In genomic region chr16:67480833-67481560, GRCh38 we compare ENCODE assay signal across 8 cellular contexts. TPM values are rescaled to one million over a fixed set of nuclear protein-coding genes. Genes with fewer than 3 reads are reported as not detected.
DNase-seq lines count a peak whose midpoint lies in the region; ATAC-seq and TF ChIP-seq lines count a peak whose summit lies in the region.

ATP6V0D1 (minus strand) TSS chr16:67481157; CDS start chr16:67481086, 71 bp downstream.

- H3K4me1 ChIP-seq in testis, result peaks cover 45% of the 10 kb centered on the region

- 0 to 1% methylated on average over 22 to 51 of the region's 57 CpGs for WGBS in testis, 2 donors

- no peaks in the 10 kb centered on the region for H3K36me3 ChIP-seq in testis (ENCODE audit: low read depth, missing control alignments)

- ATAC-seq in HG02610 (IDR thresholded peaks at IDR 0.05; ENCODE audit: unreplicated experiment) (peak; percentile 92), SK-N-SH treated with all-trans-retinoic acid at 6 μM for 48 hours (peak; percentile 89), omental fat pad (ENCODE audit: low FRiP score) (peak; percentile 93)
- peak; percentile 87 to 96 for ATAC-seq in activated naive CD4-positive, alpha-beta T cell treated with anti-CD3 and anti-CD28 coated beads, Interleukin-2, amount 50 U/mL, for 72 hours

- DNase-seq in GM10266 (ENCODE audit: extremely low spot score) (peak; percentile 95), NCI-H1092 (lab: John Stamatoyannopoulos, UW) (peak; percentile 98), glomerular endothelial cell (ENCODE audit: extremely low read depth, low read depth, low spot score) (peak; percentile 76), omental fat pad (ENCODE audit: low spot score) (peak; percentile 98), testis (peak; percentile 98)
- peak; percentile 99 to 100 for DNase-seq in activated naive CD4-positive, alpha-beta T cell treated with anti-CD3 and anti-CD28 coated beads, Interleukin-2, amount 50 U/mL, for 72 hours (ENCODE audit: low spot score in 2 of 2)

- intact Hi-C loops in testis (cut with DNase I; ENCODE audit: low total_unique reads), result no loop called here

- H3K27ac ChIP-seq in testis, result peak within 1 kb of the TSS; percentile 90 to 93

- H3K27me3 ChIP-seq in testis, result no peaks in the 10 kb centered on the region

- TF ChIP-seq POLR2A in testis (IDR thresholded peaks at IDR 0.05), result peak; percentile 68

- no peaks in the 10 kb centered on the region for H3K9me3 Mint-ChIP-seq in activated naive CD4-positive, alpha-beta T cell treated with anti-CD3 and anti-CD28 coated beads, Interleukin-2, amount 50 U/mL, for 72 hours

- peak within 1 kb of the TSS; percentile 87 to 96 for H3K4me3 ChIP-seq in testis

- H3K27ac Mint-ChIP-seq in activated naive CD4-positive, alpha-beta T cell treated with anti-CD3 and anti-CD28 coated beads, Interleukin-2, amount 50 U/mL, for 72 hours, result peak within 1 kb of the TSS; percentile 94 to 99

- H3K9me3 ChIP-seq in testis, result no peaks in the 10 kb centered on the region

- peak; percentile 91 for TF ChIP-seq CTCF in GM10266 (IDR thresholded peaks at IDR 0.05; ENCODE audit: control insufficient read depth, insufficient read depth, low read depth, missing control alignments)
- peak in 2 of 3 donors; percentile 20 to 64 for TF ChIP-seq CTCF in omental fat pad (IDR thresholded peaks at IDR 0.05)
- peak; percentile 83 to 99 (median 98) for TF ChIP-seq CTCF in testis (IDR thresholded peaks at IDR 0.05)

- H3K36me3 Mint-ChIP-seq in activated naive CD4-positive, alpha-beta T cell treated with anti-CD3 and anti-CD28 coated beads, Interleukin-2, amount 50 U/mL, for 72 hours, result peaks cover 14 to 18% of the 10 kb centered on the region in 2 donors

TF ChIP-seq in SK-N-SH treated with all-trans-retinoic acid at 6 μM for 48 hours, 23 proteins besides CTCF, POLR2A, EP300 and RAD21:
- no peak for TF ChIP-seq PATZ1 (CRISPR knock-in tag; IDR thresholded peaks at IDR 0.05; ENCODE audit: borderline replicate concordance)

RNA-seq across cellular contexts. Expression of gene ATP6V0D1, which starts in this region (rescaled TPM):
- 10 to 100 TPM; 20.4 to 22.5 TPM for total RNA-seq in activated naive CD4-positive, alpha-beta T cell treated with anti-CD3 and anti-CD28 coated beads, Interleukin-2, amount 50 U/mL, for 72 hours
- total RNA-seq in glomerular endothelial cell (158 and 218 TPM in 2 replicates), omental fat pad (100 to 1,000 TPM in 3 of 4 donors, 10 to 100 TPM in 1; 67.8 to 154 (median 124) TPM), testis (100 to 1,000 TPM in 1 of 2 donors, 10 to 100 TPM in 1; 95.0 to 135 TPM)
- 165 TPM for polyA plus RNA-seq in testis (ENCODE audit: insufficient read depth, low read depth, low replicate concordance)

Comparison
In these comparisons a context has a peak if more than half of its experiments do, and no peak if none do; other contexts are left out.
1. Peak in every context shown above with its lines: DNase-seq, ATAC-seq, H3K4me3 ChIP-seq and H3K27ac ChIP-seq.
2. CTCF ChIP-seq: peak in every context shown above with its lines; median percentile 98 in testis; 91 in GM10266; 42 in omental fat pad.